In genomic region chr21:34771512-34772028, GRCh38 we compare ENCODE assay signal across 1 cellular context.
A peak's percentile ranks its signal among the peaks of the same experiment; 100 is the strongest.
TF ChIP-seq lines count a peak whose summit lies in the region.

No MANE protein-coding gene starts in this region.

TF ChIP-seq in HepG2, 621 proteins besides CTCF, POLR2A, EP300 and RAD21 (continued from another document and continues in another):
- TF ChIP-seq ARID5B (CRISPR knock-in tag; IDR thresholded peaks at IDR 0.05) (peak; percentile 83), NCOA2 (CRISPR knock-in tag; IDR thresholded peaks at IDR 0.05) (peak; percentile 51; the same call in 1 of the 2 replicates), RARA (CRISPR knock-in tag; IDR thresholded peaks at IDR 0.05) (peak; percentile 19; the same call in 1 of the 2 replicates), THAP11 (CRISPR knock-in tag; IDR thresholded peaks at IDR 0.05) (peak; percentile 28; the same call in 1 of the 2 replicates), SOX13 (IDR thresholded peaks at IDR 0.05) (peak; percentile 62; the same call in 1 of the 2 replicates), SOX13 (CRISPR knock-in tag; conservative IDR thresholded peaks at IDR 0.05 in 1 of 2, IDR thresholded peaks at IDR 0.05 in 1 of 2) (peak in 1 of 2 experiments; percentile 86; a peak in 2 of 4 replicates), ZNF224 (CRISPR knock-in tag; IDR thresholded peaks at IDR 0.05) (no peak), TBX2 (CRISPR knock-in tag; IDR thresholded peaks at IDR 0.05; ENCODE audit: borderline replicate concordance) (peak; percentile 59), PATZ1 (CRISPR knock-in tag; IDR thresholded peaks at IDR 0.05) (peak; percentile 49; the same call in 1 of the 2 replicates), MEIS1 (CRISPR knock-in tag; IDR thresholded peaks at IDR 0.05; ENCODE audit: borderline replicate concordance) (no peak), HMG20A (CRISPR knock-in tag; IDR thresholded peaks at IDR 0.05; ENCODE audit: borderline replicate concordance) (no peak; the same call in 1 of the 2 replicates), DMAP1 (CRISPR knock-in tag; IDR thresholded peaks at IDR 0.05) (peak; percentile 29; the same call in 1 of the 2 replicates), IRF2 (CRISPR knock-in tag; IDR thresholded peaks at IDR 0.05) (0 out of 2 replicates have a peak, but pooled peaks have one; percentile 20), ZSCAN21 (CRISPR knock-in tag; IDR thresholded peaks at IDR 0.05; ENCODE audit: borderline replicate concordance) (0 out of 2 replicates have a peak, but pooled peaks have one; percentile 55), ATF7 (IDR thresholded peaks at IDR 0.05) (0 out of 2 replicates have a peak, but pooled peaks have one; percentile 3), ATF7 (CRISPR knock-in tag; IDR thresholded peaks at IDR 0.05) (no peak), FOXO1 (CRISPR knock-in tag; IDR thresholded peaks at IDR 0.05) (peak; percentile 47; the same call in 1 of the 2 replicates), IKZF5 (CRISPR knock-in tag; IDR thresholded peaks at IDR 0.05) (0 out of 2 replicates have a peak, but pooled peaks have one; percentile 20), KAT8 (CRISPR knock-in tag; IDR thresholded peaks at IDR 0.05) (peak; percentile 46; the same call in 1 of the 2 replicates), ZBTB25 (CRISPR knock-in tag; IDR thresholded peaks at IDR 0.05) (0 out of 2 replicates have a peak, but pooled peaks have one; percentile 58), SMARCE1 (IDR thresholded peaks at IDR 0.05; ENCODE audit: borderline replicate concordance) (no peak), CREB1 (IDR thresholded peaks at IDR 0.05) (no peak), CREB1 (CRISPR knock-in tag; IDR thresholded peaks at IDR 0.05) (0 out of 2 replicates have a peak, but pooled peaks have one; percentile 29), SNAPC4 (CRISPR knock-in tag; IDR thresholded peaks at IDR 0.05) (0 out of 2 replicates have a peak, but pooled peaks have one; percentile 32), ASH2L (IDR thresholded peaks at IDR 0.05; ENCODE audit: insufficient read length, low read depth, low read length) (peak; percentile 45), ATF4 (CRISPR knock-in tag; IDR thresholded peaks at IDR 0.05) (peak in 1 of 2 experiments; percentile 98; a peak in 2 of 4 replicates), TEAD3 (CRISPR knock-in tag; optimal IDR thresholded peaks at IDR 0.05; ENCODE audit: borderline replicate concordance) (peak; percentile 39), POLR2G (IDR thresholded peaks at IDR 0.05; ENCODE audit: low read depth, low read length) (peak; percentile 55), FOSL1 (CRISPR knock-in tag; IDR thresholded peaks at IDR 0.05; ENCODE audit: borderline replicate concordance) (peak; percentile 51; the same call in 1 of the 2 replicates), FOXA3 (CRISPR knock-in tag; IDR thresholded peaks at IDR 0.05) (peak; percentile 68), ATF3 (CRISPR knock-in tag; IDR thresholded peaks at IDR 0.05) (peak; percentile 93), ZNF232 (CRISPR knock-in tag; IDR thresholded peaks at IDR 0.05; ENCODE audit: borderline replicate concordance) (peak; percentile 45; the same call in 1 of the 2 replicates), NR2F6 (IDR thresholded peaks at IDR 0.05) (0 out of 2 replicates have a peak, but pooled peaks have one; percentile 15), NR2F6 (CRISPR knock-in tag; IDR thresholded peaks at IDR 0.05) (no peak; the same call in 1 of the 2 replicates), NR2C2 (CRISPR knock-in tag; IDR thresholded peaks at IDR 0.05; ENCODE audit: borderline replicate concordance) (0 out of 2 replicates have a peak, but pooled peaks have one; percentile 32), MXD4 (CRISPR knock-in tag; IDR thresholded peaks at IDR 0.05) (no peak), SRSF1 (optimal IDR thresholded peaks at IDR 0.05; ENCODE audit: low read depth, low read length) (no peak), ARNT (IDR thresholded peaks at IDR 0.05) (no peak), ZBTB2 (CRISPR knock-in tag; IDR thresholded peaks at IDR 0.05; ENCODE audit: low read depth) (no peak), TBL1XR1 (IDR thresholded peaks at IDR 0.05; ENCODE audit: borderline replicate concordance, low read length, partially characterized antibody) (no peak), CEBPG (CRISPR knock-in tag; IDR thresholded peaks at IDR 0.05) (peak; percentile 94), CREM (IDR thresholded peaks at IDR 0.05) (peak; percentile 38; the same call in 1 of the 2 replicates), CREM (CRISPR knock-in tag; IDR thresholded peaks at IDR 0.05) (no peak), RBFOX2 (IDR thresholded peaks at IDR 0.05; ENCODE audit: low read depth, low read length) (peak; percentile 23; the same call in 1 of the 2 replicates), HOMEZ (CRISPR knock-in tag; IDR thresholded peaks at IDR 0.05; ENCODE audit: low read depth) (0 out of 2 replicates have a peak, but pooled peaks have one; percentile 48), ZNF644 (CRISPR knock-in tag; IDR thresholded peaks at IDR 0.05; ENCODE audit: low read depth) (peak; percentile 67; the same call in 1 of the 2 replicates), RXRB (CRISPR knock-in tag; IDR thresholded peaks at IDR 0.05; ENCODE audit: borderline replicate concordance) (peak; percentile 19; the same call in 1 of the 2 replicates), FOXA1 (IDR thresholded peaks at IDR 0.05) (no peak), FOXA1 (CRISPR knock-in tag; IDR thresholded peaks at IDR 0.05) (0 out of 2 replicates have a peak, but pooled peaks have one; percentile 31)
